ENCODE assay signal across 8 cellular contexts in the genomic region with DNA sequence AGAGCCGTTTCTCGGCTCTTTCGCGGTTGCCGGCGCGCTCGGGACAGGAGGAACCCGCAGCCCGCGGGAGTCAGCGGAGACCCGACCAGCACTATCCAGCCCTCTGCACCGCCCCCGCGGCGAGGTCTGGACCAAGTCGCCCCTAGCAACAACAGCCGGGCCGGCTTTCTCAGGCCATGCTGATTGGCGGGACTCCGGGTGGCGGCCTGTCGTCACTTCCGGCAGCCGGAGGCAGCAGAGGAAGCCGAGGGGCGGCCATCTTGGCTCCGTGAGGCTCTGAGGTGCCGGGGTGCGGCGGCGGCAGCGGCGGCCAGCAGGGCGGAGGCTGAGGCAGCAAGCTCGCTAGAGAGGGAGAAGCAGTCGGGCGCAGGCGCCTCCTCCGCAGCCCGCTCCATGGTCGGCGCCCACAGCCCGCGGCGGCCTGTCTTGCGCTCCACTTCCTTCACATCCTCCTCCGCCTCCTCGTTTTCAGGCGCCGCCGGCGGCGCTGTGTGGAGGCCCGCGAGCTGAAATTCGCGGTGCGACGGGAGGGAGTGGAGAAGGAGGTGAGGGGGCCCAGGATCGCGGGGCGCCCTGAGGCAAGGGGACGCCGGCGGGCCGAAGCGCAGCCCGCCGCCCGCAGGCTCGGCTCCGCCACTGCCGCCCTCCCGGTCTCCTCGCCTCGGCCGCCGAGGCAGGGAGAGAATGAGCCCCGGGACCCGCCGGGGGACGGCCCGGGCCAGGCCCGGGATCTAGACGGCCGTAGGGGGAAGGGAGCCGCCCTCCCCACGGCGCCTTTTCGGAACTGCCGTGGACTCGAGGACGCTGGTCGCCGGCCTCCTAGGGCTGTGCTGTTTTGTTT. TPM values are rescaled to one million over a fixed set of nuclear protein-coding genes. Genes with fewer than 3 reads are reported as not detected.
A peak's percentile ranks its signal among the peaks of the same experiment; 100 is the strongest.
DNase-seq lines count a peak whose midpoint lies in the region; ATAC-seq and TF ChIP-seq lines count a peak whose summit lies in the region.

A gene (plus strand): TSS at position 263 of the 841 bp plus-strand sequence. CDS start 615 bp downstream, outside the sequence.

- intact Hi-C loops in left lung (cut with DNase I) = no loop called here

- peaks cover 41% of the 10 kb centered on the region for H3K4me1 ChIP-seq in CD4-positive, CD25-positive, alpha-beta regulatory T cell (ENCODE audit: control insufficient read depth, insufficient read depth, low read length, poor library complexity, severe bottlenecking)
- H3K4me1 ChIP-seq in left lung = peaks cover 17 to 53% of the 10 kb centered on the region in 2 donors

- H3K27me3 ChIP-seq in CD4-positive, CD25-positive, alpha-beta regulatory T cell (ENCODE audit: control insufficient read depth, insufficient read depth, low read length) = no peaks in the 10 kb centered on the region
- H3K27me3 ChIP-seq in left lung = no peaks in the 10 kb centered on the region

- H3K9me3 Mint-ChIP-seq in CD4-positive, CD25-positive, alpha-beta regulatory T cell = peaks cover 0 to 3% (median 0%) of the 10 kb centered on the region in 7 donors

- no peaks in the 10 kb centered on the region for H3K9me3 ChIP-seq in CD4-positive, CD25-positive, alpha-beta regulatory T cell (ENCODE audit: control insufficient read depth in 2 of 2, low read length in 2 of 2)
- no peaks in the 10 kb centered on the region for H3K9me3 ChIP-seq in left lung

- H3K27ac Mint-ChIP-seq in CD4-positive, CD25-positive, alpha-beta regulatory T cell = peak within 1 kb of the TSS; percentile 95 to 98 (median 96)

- no peaks in the 10 kb centered on the region for H3K36me3 Mint-ChIP-seq in CD4-positive, CD25-positive, alpha-beta regulatory T cell

- no peaks in the 10 kb centered on the region for H3K36me3 ChIP-seq in CD4-positive, CD25-positive, alpha-beta regulatory T cell (ENCODE audit: control insufficient read depth, insufficient read depth, low read length)
- H3K36me3 ChIP-seq in left lung = no peaks in the 10 kb centered on the region

- DNase-seq in CD4-positive, CD25-positive, alpha-beta regulatory T cell = peak; percentile 96 to 97 (median 97)
- DNase-seq in NCI-H774 (lab: John Stamatoyannopoulos, UW) = peak; percentile 97
- DNase-seq in activated CD4-positive, alpha-beta T cell treated with anti-CD3 and anti-CD28 coated beads, Interleukin-2, amount 50 U/mL, for 4 hours = peak; percentile 93
- DNase-seq in dermis blood vessel endothelial cell = peak; percentile 97
- DNase-seq in left lung = peak; percentile 98 to 99
- peak; percentile 94 for DNase-seq in stimulated activated CD4-positive, alpha-beta T cell treated with anti-CD3 and anti-CD28 coated beads, Interleukin-2, amount 100 ng/mL, for 48 hours

- H3K4me3 ChIP-seq in CD4-positive, CD25-positive, alpha-beta regulatory T cell (ENCODE audit: low read depth, low read length) = peak within 1 kb of the TSS; percentile 98
- peak within 1 kb of the TSS; percentile 90 to 94 for H3K4me3 ChIP-seq in left lung

- peaks cover 13 to 40% (median 28%) of the 10 kb centered on the region in 4 donors for H3K4me1 Mint-ChIP-seq in CD4-positive, CD25-positive, alpha-beta regulatory T cell

- peak; percentile 92 for ATAC-seq in CD4-positive, CD25-positive, alpha-beta regulatory T cell (ENCODE audit: low read depth in 2 of 2)
- ATAC-seq in GM19397 (IDR thresholded peaks at IDR 0.05; ENCODE audit: unreplicated experiment) = peak; percentile 95
- peak; percentile 94 for ATAC-seq in HG03571 (IDR thresholded peaks at IDR 0.05; ENCODE audit: unreplicated experiment)
- peak; percentile 95 for ATAC-seq in left lung

- peak within 1 kb of the TSS; percentile 92 for H3K27ac ChIP-seq in CD4-positive, CD25-positive, alpha-beta regulatory T cell (ENCODE audit: insufficient read depth, low read length, poor library complexity, severe bottlenecking)
- H3K27ac ChIP-seq in left lung = peak within 1 kb of the TSS; percentile 99

- peak in 1 of 2 donors; percentile 32 for TF ChIP-seq CTCF in left lung (IDR thresholded peaks at IDR 0.05)

- peaks cover 13% of the 10 kb centered on the region for H3K27me3 Mint-ChIP-seq in CD4-positive, CD25-positive, alpha-beta regulatory T cell

- H3K4me3 Mint-ChIP-seq in CD4-positive, CD25-positive, alpha-beta regulatory T cell = peak within 1 kb of the TSS; percentile 94 to 99 (median 98)

RNA-seq across cellular contexts. Expression of the gene that starts here (rescaled TPM):
- total RNA-seq in CD4-positive, CD25-positive, alpha-beta regulatory T cell = 147 TPM
- 10 to 100 TPM; 33.5 to 41.6 (median 36.1) TPM for polyA plus RNA-seq in CD4-positive, CD25-positive, alpha-beta regulatory T cell
- 65.2 and 74.9 TPM in 2 replicates for total RNA-seq in dermis blood vessel endothelial cell
- 10 to 100 TPM; 78.8 to 92.9 TPM for total RNA-seq in left lung

Comparison
In these comparisons a context has a peak if more than half of its experiments do, and no peak if none do; other contexts are left out.
1. Peak in every context shown above with its lines: DNase-seq, ATAC-seq, H3K4me3 ChIP-seq and H3K27ac ChIP-seq.